23 cellular contexts compared by ENCODE assay signal in the genomic region with DNA sequence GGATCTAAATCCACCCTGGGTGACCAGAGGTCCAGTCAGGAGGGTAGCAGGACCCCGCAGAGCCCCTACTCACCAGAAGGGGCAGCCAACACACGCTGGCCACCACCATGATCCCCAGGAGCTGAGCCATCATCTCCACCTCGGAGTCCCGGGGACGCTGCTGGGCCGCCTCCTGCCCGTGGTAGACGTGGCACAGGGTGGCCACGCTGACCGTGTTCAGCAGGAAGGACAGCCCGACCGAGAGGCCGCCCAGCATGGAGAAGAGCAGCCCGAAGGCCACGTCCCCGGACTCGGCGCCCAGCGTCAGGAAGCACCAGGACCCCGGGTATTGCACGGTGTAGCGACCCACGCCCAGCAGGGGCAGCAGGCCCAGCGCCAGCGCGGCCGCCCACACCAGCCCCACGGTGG. TPM values are rescaled to one million over a fixed set of nuclear protein-coding genes. Genes with fewer than 3 reads are reported as not detected.
A peak's percentile ranks its signal among the peaks of the same experiment; 100 is the strongest.
DNase-seq lines count a peak whose midpoint lies in the region; ATAC-seq, FAIRE-seq and TF ChIP-seq lines count a peak whose summit lies in the region.
"Had no signal": no experiment of that assay in that cellular context is flagged by ENCODE, and none has a peak within 500 bp of the region (broad histone marks: within the 10 kb centered on the region; RNA-seq: fewer than 3 reads in every experiment).

No MANE protein-coding gene starts in this region.

- H3K27me3 Mint-ChIP-seq in neural progenitor cell (ENCODE audit: insufficient read depth, low read depth) = peaks cover 10% of the 10 kb centered on the region
- H3K27me3 Mint-ChIP-seq: activated CD8-positive, alpha-beta T cell treated with anti-CD3 and anti-CD28 coated beads for 36 hours; activated naive CD8-positive, alpha-beta T cell treated with anti-CD3 and anti-CD28 coated beads for 36 hours; IgD-negative memory B cell; naive B cell; stimulated activated naive CD8-positive, alpha-beta T cell treated with anti-CD3 and anti-CD28 coated beads, Interleukin-15, Interleukin-2, amounts not matched to agents 100 ng/mL and 50 ng/mL, for 24 hours had no signal

- no peaks in the 10 kb centered on the region for H3K36me3 Mint-ChIP-seq in neural progenitor cell
- H3K36me3 Mint-ChIP-seq: IgD-negative memory B cell, naive B cell had no signal

- H3K4me1 ChIP-seq in K562 (replicated peaks in 1 of 2; ENCODE audit: control insufficient read depth in 2 of 2, insufficient read depth in 2 of 2, low read length in 2 of 2) (peaks cover 0 to 33% of the 10 kb centered on the region in 2 experiments; a peak in 3 of 5 replicates), neural progenitor cell (no peaks in the 10 kb centered on the region)
- H3K4me1 ChIP-seq: SJCRH30 had no signal

- peaks cover 24% of the 10 kb centered on the region; the same call in 1 of the 3 replicates for H3K36me3 ChIP-seq in K562 (ENCODE audit: control insufficient read depth, insufficient read depth, low read length)
- no peaks in the 10 kb centered on the region for H3K36me3 ChIP-seq in neural progenitor cell
- H3K36me3 ChIP-seq: lower lobe of right lung, SJCRH30 had no signal

- no peak for TF ChIP-seq EP300 in K562 (IDR thresholded peaks at IDR 0.05; ENCODE audit: low read length)

- no TSS peak for BruUV-seq in K562 (replicated peaks; lab: Mats Ljungman, UMichigan)

- DNase-seq in AG10803 (ENCODE audit: low read depth) (no peak), HEK293T (ENCODE audit: extremely low spot score) (peak; percentile 58), K562 (ENCODE audit: extremely low read depth in 1 of 4, low spot score in 3 of 4) (peak in 1 of 4 experiments; percentile 35), neural progenitor cell (ENCODE audit: low spot score) (peak; percentile 42), left colon (no peak), NCI-H345 treated with DMSO at 0.1 percent for 48 hours (lab: John Stamatoyannopoulos, UW; ENCODE audit: unreplicated experiment) (no peak), substantia nigra (lab: John Stamatoyannopoulos, UW) (no peak), NCI-H187 treated with DMSO at 0.1 percent for 48 hours (lab: John Stamatoyannopoulos, UW) (no peak)
- DNase-seq: activated CD8-positive, alpha-beta T cell treated with anti-CD3 and anti-CD28 coated beads for 36 hours; activated naive CD8-positive, alpha-beta T cell treated with anti-CD3 and anti-CD28 coated beads for 36 hours; Calu3; caudate nucleus; GDM1; lower lobe of right lung; MV-4-11; naive B cell; NCI-H2107; SJCRH30 had no signal

- no peak overlapping the region for H2AFZ ChIP-seq in K562 (ENCODE audit: low read depth, low read length)
- H2AFZ ChIP-seq in neural progenitor cell (replicated peaks) = no peak overlapping the region

- H3K4me1 Mint-ChIP-seq in neural progenitor cell = no peaks in the 10 kb centered on the region
- H3K4me1 Mint-ChIP-seq: activated naive CD8-positive, alpha-beta T cell treated with anti-CD3 and anti-CD28 coated beads for 36 hours; IgD-negative memory B cell; naive B cell had no signal

- H3K4me3 ChIP-seq in AG10803 (ENCODE audit: low read length) (no peak overlapping the region), K562 (no peak overlapping the region), neural progenitor cell (no peak overlapping the region)
- H3K4me3 ChIP-seq: lower lobe of right lung, SJCRH30 had no signal

- H3K9ac ChIP-seq in K562 (ENCODE audit: insufficient read depth in 1 of 2, low read depth in 2 of 2, low read length in 2 of 2) (no peak overlapping the region), neural progenitor cell (no peak overlapping the region)

- no peaks in the 10 kb centered on the region for H4K20me1 ChIP-seq in K562 (replicated peaks; ENCODE audit: control insufficient read depth, insufficient read depth, low read length)
- H4K20me1 ChIP-seq in neural progenitor cell (ENCODE audit: low read depth) = no peaks in the 10 kb centered on the region

- intact Hi-C loops in K562 (cut with micrococcal nuclease) = loop anchor here (10.0 kb wide), 1 partner anchor 55 kb away; no protein-coding TSS in a partner anchor
- intact Hi-C loops in left colon (cut with DNase I, micrococcal nuclease) = no loop called here

- TF ChIP-seq POLR2A in K562 (conservative IDR thresholded peaks at IDR 0.05) = no peak

- CTCF ChIA-PET in HEK293T (lab: Yijun Ruan, JAX) = interaction anchor here (0.6 kb wide), 1 partner anchor 12 kb away, joined by 3 read pairs; no protein-coding TSS in a partner anchor
- CTCF ChIA-PET in K562 (lab: Yijun Ruan, JAX; ENCODE audit: low intra/inter-chr PET ratio) = no interaction called here

- H3K9me1 ChIP-seq in K562 (ENCODE audit: control insufficient read depth, insufficient read depth, low read length) = peaks cover 2% of the 10 kb centered on the region

- no peak for TF ChIP-seq RAD21 in K562 (CRISPR knock-in tag; conservative IDR thresholded peaks at IDR 0.05 in 1 of 2, IDR thresholded peaks at IDR 0.05 in 1 of 2)

- H3K4me2 ChIP-seq in K562 (ENCODE audit: insufficient read depth, low read length) (no peak overlapping the region), neural progenitor cell (no peak overlapping the region)

- 0 out of 2 replicates have a peak, but pooled peaks have one; percentile 7 for TF ChIP-seq CTCF in AG10803 (conservative IDR thresholded peaks at IDR 0.05; ENCODE audit: low read length)
- peak; percentile 14 to 33 (median 32); a peak in 3 of 6 replicates for TF ChIP-seq CTCF in K562 (IDR thresholded peaks at IDR 0.05 in 2 of 3, conservative IDR thresholded peaks at IDR 0.05 in 1 of 3; ENCODE audit: insufficient read depth in 2 of 3, low read depth in 1 of 3, low read length in 3 of 3)
- peak; percentile 36 for TF ChIP-seq CTCF in neural progenitor cell (IDR thresholded peaks at IDR 0.05)

- no peaks in the 10 kb centered on the region for H3F3A ChIP-seq in neural progenitor cell (ENCODE audit: low read depth)

- ATAC-seq in K562 = peak; percentile 81
- ATAC-seq in left colon = no peak
- ATAC-seq: activated CD8-positive, alpha-beta T cell treated with anti-CD3 and anti-CD28 coated beads for 36 hours had no signal

- peaks cover 11% of the 10 kb centered on the region for H3K79me2 ChIP-seq in K562 (ENCODE audit: control insufficient read depth, insufficient read depth, low read length)
- no peaks in the 10 kb centered on the region for H3K79me2 ChIP-seq in neural progenitor cell (ENCODE audit: low read depth)

- FAIRE-seq in K562 (lab: Jason Lieb, UNC) = no peak
- FAIRE-seq: frontal cortex, TTC549 had no signal

- POLR2A ChIA-PET in HEK293T (lab: Yijun Ruan, JAX) (interaction anchor here (0.6 kb wide), 1 partner anchor 23 kb away, joined by 3 read pairs; no protein-coding TSS in a partner anchor), K562 (lab: Yijun Ruan, JAX) (no interaction called here)

- no peaks in the 10 kb centered on the region for H3K9me3 Mint-ChIP-seq in neural progenitor cell
- H3K9me3 Mint-ChIP-seq: activated CD8-positive, alpha-beta T cell treated with anti-CD3 and anti-CD28 coated beads for 36 hours; activated naive CD8-positive, alpha-beta T cell treated with anti-CD3 and anti-CD28 coated beads for 36 hours; IgD-negative memory B cell; stimulated activated naive CD8-positive, alpha-beta T cell treated with anti-CD3 and anti-CD28 coated beads, Interleukin-15, Interleukin-2, amounts not matched to agents 100 ng/mL and 50 ng/mL, for 24 hours had no signal

- in situ Hi-C loops in K562 (cut with MboI) = no loop called here

- H3K9me3 ChIP-seq in K562 (replicated peaks; ENCODE audit: control insufficient read depth, insufficient read depth, low read depth, low read length) (no peaks in the 10 kb centered on the region), neural progenitor cell (ENCODE audit: low read depth) (no peaks in the 10 kb centered on the region)
- H3K9me3 ChIP-seq: lower lobe of right lung, SJCRH30 had no signal

- H3K27me3 ChIP-seq in K562 (ENCODE audit: control insufficient read depth in 2 of 2, insufficient read depth in 2 of 2, low read length in 2 of 2) (no peaks in the 10 kb centered on the region), neural progenitor cell (peaks cover 11% of the 10 kb centered on the region)
- H3K27me3 ChIP-seq: SJCRH30 had no signal

- H3K4me3 Mint-ChIP-seq in neural progenitor cell = no peak overlapping the region
- H3K4me3 Mint-ChIP-seq: activated CD8-positive, alpha-beta T cell treated with anti-CD3 and anti-CD28 coated beads for 36 hours; activated naive CD8-positive, alpha-beta T cell treated with anti-CD3 and anti-CD28 coated beads for 36 hours; IgD-negative memory B cell; naive B cell; stimulated activated naive CD8-positive, alpha-beta T cell treated with anti-CD3 and anti-CD28 coated beads, Interleukin-15, Interleukin-2, amounts not matched to agents 100 ng/mL and 50 ng/mL, for 24 hours had no signal

- WGBS in K562 (ENCODE audit: insufficient coverage, low coverage, missing lambda C conversion rate) = 99% methylated on average over 22 of the region's 28 CpGs

- no peak overlapping the region for H3K27ac Mint-ChIP-seq in neural progenitor cell
- H3K27ac Mint-ChIP-seq: activated CD8-positive, alpha-beta T cell treated with anti-CD3 and anti-CD28 coated beads for 36 hours; activated naive CD8-positive, alpha-beta T cell treated with anti-CD3 and anti-CD28 coated beads for 36 hours; naive B cell; stimulated activated naive CD8-positive, alpha-beta T cell treated with anti-CD3 and anti-CD28 coated beads, Interleukin-15, Interleukin-2, amounts not matched to agents 100 ng/mL and 50 ng/mL, for 24 hours had no signal

- H3K27ac ChIP-seq in K562 (ENCODE audit: extremely low read depth, low read depth, low read length) = no peak overlapping the region
- H3K27ac ChIP-seq in neural progenitor cell = no peak overlapping the region
- no peak overlapping the region for H3K27ac ChIP-seq in substantia nigra (ENCODE audit: low read depth, low read length, poor library complexity, severe bottlenecking)
- H3K27ac ChIP-seq: lower lobe of right lung, SJCRH30 had no signal

RNA-seq across cellular contexts. Expression of a gene that starts 6.9 kb away (rescaled TPM):
- total RNA-seq in K562 (2011; cell fraction: chromatin; rRNA removed; ENCODE audit: low replicate concordance) = 10.2 and 37.7 TPM in 2 replicates
- total RNA-seq in K562 (2011; cell fraction: nucleolus; rRNA removed) = 58.8 and 84.5 TPM in 2 replicates
- total RNA-seq in K562 (2011; cell fraction: nucleoplasm; rRNA removed) = 27.7 and 36.4 TPM in 2 replicates
- total RNA-seq in K562 (2014; rRNA removed) (2.5 and 5.2 TPM in 2 replicates), K562 (2014; rRNA removed; fragmentation: Illumina TruSeq; extraction: Trizol) (2.3 and 2.8 TPM in 2 replicates), K562 (2015; rRNA removed; fragmentation: Illumina TruSeq; extraction: Trizol) (2.5 and 3.1 TPM in 2 replicates), K562 (2021) (21.0 and 24.0 TPM in 2 replicates), neural progenitor cell (ENCODE audit: low replicate concordance) (0.09 TPM in 1 of 2 replicates, not detected in the other), left colon (1 to 10 TPM in 1 of 2 donors, under 1 TPM in 1; 0.64 to 1.0 TPM)
- polyA plus RNA-seq in K562 (2011; rRNA removed) (2.9 and 4.4 TPM in 2 replicates), K562 (2014; fragmentation: Illumina TruSeq; extraction: Trizol) (4.3 and 6.7 TPM in 2 replicates), K562 (2014; fragmentation: Nextera tagmentation; extraction: Ambion mirVana) (1 to 10 TPM; 1.5 to 2.6 TPM), K562 (2014; rRNA removed) (5.7 and 6.1 TPM in 2 replicates)
- 4.0 and 21.7 TPM in 2 replicates for polyA plus RNA-seq in K562 (2011; cell fraction: cytosol; rRNA removed)
- polyA plus RNA-seq in K562 (2011; cell fraction: nucleus; rRNA removed) = 3.7 and 12.5 TPM in 2 replicates
- polyA plus RNA-seq in K562 (2012) = 11.5 and 11.6 TPM in 2 replicates
- 0.90 and 1.6 TPM in 2 replicates for polyA minus RNA-seq in K562 (2011; rRNA and poly(A)+ RNA removed)
- polyA minus RNA-seq in K562 (2011; cell fraction: cytosol; rRNA and poly(A)+ RNA removed) = 17.4 and 19.6 TPM in 2 replicates
- 3.1 and 6.1 TPM in 2 replicates for polyA minus RNA-seq in K562 (2011; cell fraction: nucleus; rRNA and poly(A)+ RNA removed)
- total RNA-seq: OCI-LY7 had no signal

RNA-seq across cellular contexts. Expression of a gene that starts 14.5 kb away (rescaled TPM):
- 2.6 and 7.5 TPM in 2 replicates for total RNA-seq in K562 (2011; cell fraction: chromatin; rRNA removed; ENCODE audit: low replicate concordance)
- total RNA-seq in K562 (2011; cell fraction: nucleolus; rRNA removed) = 3.8 and 5.5 TPM in 2 replicates
- total RNA-seq in K562 (2011; cell fraction: nucleoplasm; rRNA removed) = 3.2 and 4.0 TPM in 2 replicates
- total RNA-seq in K562 (2014; rRNA removed) (0.54 and 1.2 TPM in 2 replicates), K562 (2014; rRNA removed; fragmentation: Illumina TruSeq; extraction: Trizol) (0.83 and 0.91 TPM in 2 replicates), K562 (2015; rRNA removed; fragmentation: Illumina TruSeq; extraction: Trizol) (0.98 and 1.0 TPM in 2 replicates), K562 (2021) (3.3 and 3.9 TPM in 2 replicates), neural progenitor cell (ENCODE audit: low replicate concordance) (0.09 TPM in 1 of 2 replicates, not detected in the other), left colon (under 1 TPM; 0.24 to 0.64 TPM)
- polyA plus RNA-seq in K562 (2011; rRNA removed) (2.5 and 3.1 TPM in 2 replicates), K562 (2014; fragmentation: Illumina TruSeq; extraction: Trizol) (3.0 and 3.6 TPM in 2 replicates), K562 (2014; fragmentation: Nextera tagmentation; extraction: Ambion mirVana) (under 1 TPM in 1 of 2 experiments, not detected in 1; 0.03 TPM), K562 (2014; rRNA removed) (1.9 and 2.3 TPM in 2 replicates)
- 3.0 and 4.9 TPM in 2 replicates for polyA plus RNA-seq in K562 (2011; cell fraction: cytosol; rRNA removed)
- 5.3 and 8.9 TPM in 2 replicates for polyA plus RNA-seq in K562 (2011; cell fraction: nucleus; rRNA removed)
- polyA plus RNA-seq in K562 (2012) = 3.6 and 14.1 TPM in 2 replicates
- 2.0 and 3.2 TPM in 2 replicates for polyA minus RNA-seq in K562 (2011; rRNA and poly(A)+ RNA removed)
- polyA minus RNA-seq in K562 (2011; cell fraction: cytosol; rRNA and poly(A)+ RNA removed) = 5.9 and 6.7 TPM in 2 replicates
- polyA minus RNA-seq in K562 (2011; cell fraction: nucleus; rRNA and poly(A)+ RNA removed) = 1.6 and 2.1 TPM in 2 replicates
- total RNA-seq: Calu3, OCI-LY7 had no signal
- polyA plus RNA-seq: IgD-negative memory B cell had no signal

RNA-seq across cellular contexts. Expression of a gene that starts 26.8 kb away (rescaled TPM):
- total RNA-seq in K562 (2011; cell fraction: chromatin; rRNA removed; ENCODE audit: low replicate concordance) = 35.4 and 89.8 TPM in 2 replicates
- total RNA-seq in K562 (2011; cell fraction: nucleolus; rRNA removed) = 60.3 and 65.9 TPM in 2 replicates
- 35.3 and 37.6 TPM in 2 replicates for total RNA-seq in K562 (2011; cell fraction: nucleoplasm; rRNA removed)
- total RNA-seq in K562 (2014; rRNA removed) (46.5 and 57.8 TPM in 2 replicates), K562 (2014; rRNA removed; fragmentation: Illumina TruSeq; extraction: Trizol) (7.6 and 7.9 TPM in 2 replicates), K562 (2015; rRNA removed; fragmentation: Illumina TruSeq; extraction: Trizol) (25.6 and 27.3 TPM in 2 replicates), K562 (2021) (42.1 and 49.2 TPM in 2 replicates), neural progenitor cell (ENCODE audit: low replicate concordance) (6.0 and 35.4 TPM in 2 replicates), left colon (10 to 100 TPM; 16.9 to 20.0 TPM)
- polyA plus RNA-seq in K562 (2011; rRNA removed) (15.0 and 19.4 TPM in 2 replicates), K562 (2014; fragmentation: Illumina TruSeq; extraction: Trizol) (9.6 and 20.4 TPM in 2 replicates), K562 (2014; fragmentation: Nextera tagmentation; extraction: Ambion mirVana) (under 1 TPM; 0.15 to 0.52 TPM), K562 (2014; rRNA removed) (35.0 and 36.4 TPM in 2 replicates)
- polyA plus RNA-seq in K562 (2011; cell fraction: cytosol; rRNA removed) = 21.9 and 50.9 TPM in 2 replicates
- 54.2 and 84.9 TPM in 2 replicates for polyA plus RNA-seq in K562 (2011; cell fraction: nucleus; rRNA removed)
- polyA plus RNA-seq in K562 (2012) = 22.8 and 28.5 TPM in 2 replicates
- polyA minus RNA-seq in K562 (2011; rRNA and poly(A)+ RNA removed) = 4.5 and 9.4 TPM in 2 replicates
- polyA minus RNA-seq in K562 (2011; cell fraction: cytosol; rRNA and poly(A)+ RNA removed) = 13.0 and 16.6 TPM in 2 replicates
- 9.6 and 12.0 TPM in 2 replicates for polyA minus RNA-seq in K562 (2011; cell fraction: nucleus; rRNA and poly(A)+ RNA removed)

RNA-seq across cellular contexts. Expression of a gene that starts 27.0 kb away (rescaled TPM):
- 47.2 and 115 TPM in 2 replicates for total RNA-seq in K562 (2011; cell fraction: chromatin; rRNA removed; ENCODE audit: low replicate concordance)
- 85.8 and 97.1 TPM in 2 replicates for total RNA-seq in K562 (2011; cell fraction: nucleolus; rRNA removed)
- total RNA-seq in K562 (2011; cell fraction: nucleoplasm; rRNA removed) = 68.6 and 70.5 TPM in 2 replicates
- total RNA-seq in K562 (2014; rRNA removed) (137 and 148 TPM in 2 replicates), K562 (2014; rRNA removed; fragmentation: Illumina TruSeq; extraction: Trizol) (18.2 and 18.5 TPM in 2 replicates), K562 (2015; rRNA removed; fragmentation: Illumina TruSeq; extraction: Trizol) (37.6 and 38.6 TPM in 2 replicates), K562 (2021) (122 and 125 TPM in 2 replicates), neural progenitor cell (ENCODE audit: low replicate concordance) (51.4 and 135 TPM in 2 replicates), left colon (10 to 100 TPM; 85.6 to 88.2 TPM)
- polyA plus RNA-seq in K562 (2011; rRNA removed) (47.6 and 54.4 TPM in 2 replicates), K562 (2014; fragmentation: Illumina TruSeq; extraction: Trizol) (25.6 and 53.2 TPM in 2 replicates), K562 (2014; fragmentation: Nextera tagmentation; extraction: Ambion mirVana) (under 1 TPM; 0.35 to 0.78 TPM), K562 (2014; rRNA removed) (159 and 172 TPM in 2 replicates)
- polyA plus RNA-seq in K562 (2011; cell fraction: cytosol; rRNA removed) = 49.5 and 107 TPM in 2 replicates
- 169 and 253 TPM in 2 replicates for polyA plus RNA-seq in K562 (2011; cell fraction: nucleus; rRNA removed)
- polyA plus RNA-seq in K562 (2012) = 75.9 and 122 TPM in 2 replicates
- polyA minus RNA-seq in K562 (2011; rRNA and poly(A)+ RNA removed) = 8.0 and 11.1 TPM in 2 replicates
- 24.4 and 30.8 TPM in 2 replicates for polyA minus RNA-seq in K562 (2011; cell fraction: cytosol; rRNA and poly(A)+ RNA removed)
- polyA minus RNA-seq in K562 (2011; cell fraction: nucleus; rRNA and poly(A)+ RNA removed) = 24.4 and 30.4 TPM in 2 replicates

RNA-seq across cellular contexts. Expression of a gene that starts 42.4 kb away (rescaled TPM):
- total RNA-seq in K562 (2011; cell fraction: chromatin; rRNA removed; ENCODE audit: low replicate concordance) = 80.9 and 267 TPM in 2 replicates
- total RNA-seq in K562 (2011; cell fraction: nucleolus; rRNA removed) = 253 and 311 TPM in 2 replicates
- 151 and 160 TPM in 2 replicates for total RNA-seq in K562 (2011; cell fraction: nucleoplasm; rRNA removed)
- total RNA-seq in K562 (2014; rRNA removed) (99.9 and 103 TPM in 2 replicates), K562 (2014; rRNA removed; fragmentation: Illumina TruSeq; extraction: Trizol) (18.8 and 21.5 TPM in 2 replicates), K562 (2015; rRNA removed; fragmentation: Illumina TruSeq; extraction: Trizol) (34.8 and 40.7 TPM in 2 replicates), K562 (2021) (110 and 112 TPM in 2 replicates), neural progenitor cell (ENCODE audit: low replicate concordance) (34.1 and 47.6 TPM in 2 replicates), left colon (10 to 100 TPM; 31.0 to 41.1 TPM)
- polyA plus RNA-seq in K562 (2011; rRNA removed) (31.8 and 53.9 TPM in 2 replicates), K562 (2014; fragmentation: Illumina TruSeq; extraction: Trizol) (28.2 and 63.0 TPM in 2 replicates), K562 (2014; fragmentation: Nextera tagmentation; extraction: Ambion mirVana) (1 to 10 TPM in 1 of 2 experiments, under 1 TPM in 1; 0.69 to 1.7 TPM), K562 (2014; rRNA removed) (79.9 and 80.7 TPM in 2 replicates)
- polyA plus RNA-seq in K562 (2011; cell fraction: cytosol; rRNA removed) = 48.2 and 140 TPM in 2 replicates
- polyA plus RNA-seq in K562 (2011; cell fraction: nucleus; rRNA removed) = 127 and 224 TPM in 2 replicates
- 63.5 and 81.8 TPM in 2 replicates for polyA plus RNA-seq in K562 (2012)
- 19.6 and 27.4 TPM in 2 replicates for polyA minus RNA-seq in K562 (2011; rRNA and poly(A)+ RNA removed)
- 64.0 and 66.5 TPM in 2 replicates for polyA minus RNA-seq in K562 (2011; cell fraction: cytosol; rRNA and poly(A)+ RNA removed)
- 38.5 and 38.8 TPM in 2 replicates for polyA minus RNA-seq in K562 (2011; cell fraction: nucleus; rRNA and poly(A)+ RNA removed)

Comparison
In these comparisons a context has a peak if more than half of its experiments do, and no peak if none do; other contexts are left out.
1. DNase-seq: peak in HEK293T (single experiment) and neural progenitor cell (single experiment); none in AG10803 (single experiment), left colon (0 of 2), NCI-H345 treated with DMSO at 0.1 percent for 48 hours (single experiment), substantia nigra (0 of 49) and NCI-H187 treated with DMSO at 0.1 percent for 48 hours (single experiment).
2. Peak in every context shown above with its lines, with median percentiles within 50 percentile points of each other: CTCF ChIP-seq.